10 cellular contexts compared by ENCODE assay signal in the genomic region with DNA sequence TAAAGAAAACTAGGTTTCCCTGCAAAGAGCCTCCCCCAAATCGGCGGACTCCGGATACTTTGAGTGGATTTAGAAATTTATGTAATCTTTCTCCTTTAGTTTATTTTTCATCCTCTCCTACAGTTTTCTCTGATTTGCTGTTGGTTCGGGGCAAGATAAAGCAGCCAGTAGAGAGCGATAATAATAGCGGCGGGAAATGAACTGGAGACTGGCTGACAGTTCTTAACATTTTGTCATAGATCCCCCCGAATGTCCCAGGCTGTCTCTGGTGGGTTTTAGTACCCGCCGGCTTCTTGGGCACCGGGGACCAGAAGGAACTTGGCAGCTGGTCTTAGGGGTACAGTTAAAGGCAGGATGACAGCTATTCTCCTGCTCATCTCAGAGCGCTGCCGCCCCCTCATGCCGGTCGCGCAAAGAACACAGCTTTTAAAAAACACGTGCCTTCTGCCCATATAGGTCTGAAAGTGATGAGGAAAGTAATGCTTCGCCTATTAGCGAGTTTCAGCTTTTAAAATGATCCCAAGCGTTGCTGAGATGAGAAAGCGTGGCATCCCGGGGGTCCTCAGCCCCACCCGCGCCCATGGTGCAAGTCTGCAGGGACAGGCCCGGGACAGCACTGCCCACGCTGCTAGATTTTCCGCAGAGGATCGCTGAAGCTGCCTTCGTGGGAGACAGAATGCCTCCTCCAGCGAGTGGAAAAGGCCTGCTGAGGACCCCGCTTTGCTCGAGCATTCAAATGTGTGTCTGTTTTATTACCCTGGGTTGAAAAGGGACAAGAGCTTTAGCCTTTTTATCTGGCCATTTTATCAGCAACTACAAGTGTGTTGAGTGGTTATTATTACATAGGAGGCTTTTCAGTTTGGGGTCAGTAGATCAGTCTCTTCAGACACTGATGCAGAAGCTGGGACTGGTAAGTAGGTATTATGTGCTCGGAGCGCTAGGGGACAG. TPM values are rescaled to one million over a fixed set of nuclear protein-coding genes. Genes with fewer than 3 reads are reported as not detected.
DNase-seq lines count a peak whose midpoint lies in the region; ATAC-seq and TF ChIP-seq lines count a peak whose summit lies in the region.
"Had no signal": no experiment of that assay in that cellular context is flagged by ENCODE, and none has a peak within 500 bp of the region (broad histone marks: within the 10 kb centered on the region; RNA-seq: fewer than 3 reads in every experiment).

No MANE protein-coding gene starts in this region.

- no peak overlapping the region for H2AFZ ChIP-seq in trophoblast cell (ENCODE audit: insufficient read depth, low read length, poor library complexity)

- no peak overlapping the region for H3K4ac ChIP-seq in trophoblast cell (ENCODE audit: low read depth, low read length)

- H3K79me1 ChIP-seq in trophoblast cell (ENCODE audit: low read length), result no peaks in the 10 kb centered on the region

- H3K36me3 Mint-ChIP-seq in activated naive CD8-positive, alpha-beta T cell treated with anti-CD3 and anti-CD28 coated beads, Interleukin-2, amount 10 ng/mL, durations not matched to agents 7 days and 5 days, result peaks cover 2% of the 10 kb centered on the region

- H3K9me3 Mint-ChIP-seq in activated naive CD8-positive, alpha-beta T cell treated with anti-CD3 and anti-CD28 coated beads, Interleukin-2, amount 10 ng/mL, durations not matched to agents 7 days and 5 days, result peaks cover 3% of the 10 kb centered on the region

- no peak overlapping the region for H2BK120ac ChIP-seq in trophoblast cell (ENCODE audit: insufficient read depth, low read length, poor library complexity)

- H3K27me3 ChIP-seq in trophoblast cell (ENCODE audit: insufficient read depth, low read length) (peaks cover 82% of the 10 kb centered on the region), spleen (replicated peaks in 1 of 7) (peaks cover 26 to 99% (median 94%) of the 10 kb centered on the region in 7 donors)

- H3K4me2 ChIP-seq in trophoblast cell (ENCODE audit: low read length), result peak overlapping the region; percentile 76

- no peak overlapping the region for H3K18ac ChIP-seq in trophoblast cell (ENCODE audit: low read length)

- H3K23ac ChIP-seq in trophoblast cell (ENCODE audit: low read length), result no peak overlapping the region

- no peaks in the 10 kb centered on the region for H3K79me2 ChIP-seq in trophoblast cell (ENCODE audit: control insufficient read depth, insufficient read depth, low read length, poor library complexity)

- no CpG with 5 or more reads among the region's 34 CpGs for WGBS in trophoblast cell (ENCODE audit: extremely low coverage, insufficient coverage, insufficient read length)
- 5% methylated on average over 27 to 34 of the region's 34 CpGs for WGBS in spleen, 5 donors

- peaks cover 19% of the 10 kb centered on the region for H3K9me3 ChIP-seq in trophoblast cell (ENCODE audit: insufficient read depth, low read depth, low read length)
- H3K9me3 ChIP-seq in spleen, result peaks cover 0 to 5% (median 0%) of the 10 kb centered on the region in 8 donors
- H3K9me3 ChIP-seq: ascending aorta had no signal

- no peak for ATAC-seq in activated naive CD8-positive, alpha-beta T cell treated with anti-CD3 and anti-CD28 coated beads, Interleukin-2, amount 10 ng/mL, durations not matched to agents 7 days and 5 days (ENCODE audit: low read depth)
- no peak for ATAC-seq in GM21529 (IDR thresholded peaks at IDR 0.05; ENCODE audit: unreplicated experiment)

- H3K4me3 ChIP-seq in trophoblast cell (ENCODE audit: low read depth, low read length) (no peak overlapping the region), spleen (peak overlapping the region in 3 of 8 donors; percentile 2 to 46 (median 30))

- H3K4me1 ChIP-seq in trophoblast cell (ENCODE audit: control insufficient read depth in 1 of 2, insufficient read depth in 2 of 2, low read length in 2 of 2), result peaks cover 15 to 29% of the 10 kb centered on the region in 2 experiments
- peaks cover 32 to 76% (median 63%) of the 10 kb centered on the region in 6 donors for H3K4me1 ChIP-seq in spleen

- peaks cover 25% of the 10 kb centered on the region for H3K4me1 Mint-ChIP-seq in activated naive CD8-positive, alpha-beta T cell treated with anti-CD3 and anti-CD28 coated beads, Interleukin-2, amount 10 ng/mL, durations not matched to agents 7 days and 5 days

- TF ChIP-seq POLR2A in spleen (IDR thresholded peaks at IDR 0.05), result no peak

- H2BK12ac ChIP-seq in trophoblast cell (ENCODE audit: low read length), result no peak overlapping the region

- no peak overlapping the region for H4K12ac ChIP-seq in trophoblast cell (ENCODE audit: low read depth, low read length)

- POLR2A ChIA-PET in activated naive CD8-positive, alpha-beta T cell treated with anti-CD3 and anti-CD28 coated beads, Interleukin-2, amount 10 ng/mL, durations not matched to agents 7 days and 5 days (lab: Charles Lee), result no interaction called here

- DNase-seq in NCI-H82 (lab: John Stamatoyannopoulos, UW) (peak; percentile 33), NCI-H82 treated with DMSO at 0.1 percent for 48 hours (lab: John Stamatoyannopoulos, UW; ENCODE audit: unreplicated experiment) (no peak), NCI-H1092 (lab: John Stamatoyannopoulos, UW) (peak; percentile 30), trophoblast cell (no peak), spleen (no peak), NCI-H146 (lab: John Stamatoyannopoulos, UW) (no peak)
- DNase-seq in activated naive CD8-positive, alpha-beta T cell treated with anti-CD3 and anti-CD28 coated beads, Interleukin-2, amount 10 ng/mL, durations not matched to agents 7 days and 5 days, result no peak
- DNase-seq: NCI-H446 had no signal

- H3K36me3 ChIP-seq in trophoblast cell (ENCODE audit: control insufficient read depth in 1 of 2, insufficient read depth in 2 of 2, low read length in 2 of 2) (no peaks in the 10 kb centered on the region), spleen (no peaks in the 10 kb centered on the region)
- H3K36me3 ChIP-seq: ascending aorta had no signal

- no peak for TF ChIP-seq CTCF in spleen (IDR thresholded peaks at IDR 0.05 in 8 of 11, conservative IDR thresholded peaks at IDR 0.05 in 3 of 11)

- no peak overlapping the region for H3K14ac ChIP-seq in trophoblast cell (ENCODE audit: low read length)

- no peak overlapping the region for H2AK5ac ChIP-seq in trophoblast cell (ENCODE audit: low read length)

- H2BK5ac ChIP-seq in trophoblast cell (ENCODE audit: low read depth, low read length, poor library complexity), result no peak overlapping the region

- peak overlapping the region; percentile 33 for H3K4me3 Mint-ChIP-seq in activated naive CD8-positive, alpha-beta T cell treated with anti-CD3 and anti-CD28 coated beads, Interleukin-2, amount 10 ng/mL, durations not matched to agents 7 days and 5 days

- H3K27me3 Mint-ChIP-seq in activated naive CD8-positive, alpha-beta T cell treated with anti-CD3 and anti-CD28 coated beads, Interleukin-2, amount 10 ng/mL, durations not matched to agents 7 days and 5 days, result peaks cover 87% of the 10 kb centered on the region

- H3K27ac Mint-ChIP-seq in activated naive CD8-positive, alpha-beta T cell treated with anti-CD3 and anti-CD28 coated beads, Interleukin-2, amount 10 ng/mL, durations not matched to agents 7 days and 5 days, result peak overlapping the region; percentile 48

- no peak overlapping the region for H4K91ac ChIP-seq in trophoblast cell (ENCODE audit: low read depth, low read length)

- no peak overlapping the region for H3K9ac ChIP-seq in trophoblast cell (ENCODE audit: low read length)

- no peak overlapping the region for H3K27ac ChIP-seq in trophoblast cell (ENCODE audit: low read depth, low read length)
- H3K27ac ChIP-seq in spleen, result no peak overlapping the region
- H3K27ac ChIP-seq: ascending aorta had no signal

- intact Hi-C loops in spleen (cut with DNase I; ENCODE audit: low total_unique reads), result no loop called here

- no peak overlapping the region for H4K8ac ChIP-seq in trophoblast cell (ENCODE audit: low read depth, low read length)

RNA-seq across cellular contexts. Expression of a gene that starts 3.8 kb away (rescaled TPM):
- not detected for total RNA-seq in activated naive CD8-positive, alpha-beta T cell treated with anti-CD3 and anti-CD28 coated beads, Interleukin-2, amount 10 ng/mL, durations not matched to agents 7 days and 5 days
- 0.06 and 0.07 TPM in 2 replicates for polyA plus RNA-seq in trophoblast cell (2013)
- total RNA-seq in spleen, result under 1 TPM in 2 of 7 donors, not detected in 5; 0.03 TPM
- polyA plus RNA-seq in spleen, result under 1 TPM in 1 of 3 donors, not detected in 2; under 0.01 TPM

Comparison
In these comparisons a context has a peak if more than half of its experiments do, and no peak if none do; other contexts are left out.
1. DNase-seq: peak in NCI-H82 (single experiment) and NCI-H1092 (single experiment); none in NCI-H82 treated with DMSO at 0.1 percent for 48 hours (single experiment), activated naive CD8-positive, alpha-beta T cell treated with anti-CD3 and anti-CD28 coated beads, Interleukin-2, amount 10 ng/mL, durations not matched to agents 7 days and 5 days (single experiment), trophoblast cell (0 of 2), spleen (single experiment) and NCI-H146 (single experiment).